In genomic region chr12:79121486-79121885, GRCh38 we compare ENCODE assay signal across 9 cellular contexts.
DNase-seq lines count a peak whose midpoint lies in the region; ATAC-seq and TF ChIP-seq lines count a peak whose summit lies in the region.
"Had no signal": no experiment of that assay in that cellular context is flagged by ENCODE, and none has a peak within 500 bp of the region (broad histone marks: within the 10 kb centered on the region; RNA-seq: fewer than 3 reads in every experiment).

No MANE protein-coding gene starts in this region.

- H3K27ac Mint-ChIP-seq in WTC11: no peak overlapping the region
- H3K27ac Mint-ChIP-seq in CD4-positive, alpha-beta memory T cell: no peak overlapping the region

- peaks cover 34% of the 10 kb centered on the region for H3K4me1 Mint-ChIP-seq in WTC11
- no peaks in the 10 kb centered on the region for H3K4me1 Mint-ChIP-seq in CD4-positive, alpha-beta memory T cell

- CTCF ChIA-PET in WTC11 (lab: Charles Lee): interaction anchor here (0.6 to 1.4 kb wide), 10 partner anchors 14 to 223 kb away, joined by 3 to 6 read pairs (median 4); no protein-coding TSS in a partner anchor
- CTCF ChIA-PET in CD4-positive, alpha-beta memory T cell (lab: Charles Lee; ENCODE audit: partially characterized antibody): no interaction called here

- H3K9me3 ChIP-seq in left ventricle myocardium inferior (replicated peaks): no peaks in the 10 kb centered on the region
- H3K9me3 ChIP-seq in heart right ventricle: no peaks in the 10 kb centered on the region
- H3K9me3 ChIP-seq in CD4-positive, alpha-beta memory T cell (ENCODE audit: control insufficient read depth in 1 of 2, low read length in 2 of 2): no peaks in the 10 kb centered on the region

- no peaks in the 10 kb centered on the region for H3K9me3 Mint-ChIP-seq in WTC11
- peaks cover 0 to 12% (median 8%) of the 10 kb centered on the region in 8 donors for H3K9me3 Mint-ChIP-seq in CD4-positive, alpha-beta memory T cell

- no peak for ATAC-seq in heart right ventricle
- ATAC-seq in HG03064 (IDR thresholded peaks at IDR 0.05; ENCODE audit: low read depth, unreplicated experiment): peak; percentile 59
- ATAC-seq in WTC11: peak; percentile 38

- no peak overlapping the region for H3K4me3 Mint-ChIP-seq in WTC11
- no peak overlapping the region for H3K4me3 Mint-ChIP-seq in CD4-positive, alpha-beta memory T cell

- intact Hi-C loops in left ventricle myocardium inferior (cut with micrococcal nuclease) (no loop called here), heart right ventricle (cut with DNase I) (no loop called here)
- intact Hi-C loops in CD4-positive, alpha-beta memory T cell (cut with micrococcal nuclease): no loop called here

- H3K4me3 ChIP-seq in left ventricle myocardium inferior (no peak overlapping the region), heart right ventricle (no peak overlapping the region)
- H3K4me3 ChIP-seq in CD4-positive, alpha-beta memory T cell (ENCODE audit: low read length in 2 of 2): no peak overlapping the region

- WGBS in heart right ventricle, 2 donors: 81 to 84% methylated on average over 3 of the region's 3 CpGs

- TF ChIP-seq CTCF in left ventricle myocardium inferior (IDR thresholded peaks at IDR 0.05; ENCODE audit: borderline replicate concordance): peak; percentile 16
- TF ChIP-seq CTCF in heart right ventricle (IDR thresholded peaks at IDR 0.05): peak in 4 of 9 donors; percentile 6 to 29 (median 18)
- TF ChIP-seq CTCF in WTC11 (IDR thresholded peaks at IDR 0.05): peak; percentile 51

- no peaks in the 10 kb centered on the region for H3K36me3 ChIP-seq in left ventricle myocardium inferior
- H3K36me3 ChIP-seq in heart right ventricle: no peaks in the 10 kb centered on the region
- no peaks in the 10 kb centered on the region for H3K36me3 ChIP-seq in CD4-positive, alpha-beta memory T cell (ENCODE audit: insufficient read depth, low read length)

- H3K27me3 Mint-ChIP-seq in WTC11 (ENCODE audit: low read depth): no peaks in the 10 kb centered on the region
- no peaks in the 10 kb centered on the region for H3K27me3 Mint-ChIP-seq in CD4-positive, alpha-beta memory T cell

- no peak for DNase-seq in left ventricle myocardium inferior
- no peak for DNase-seq in heart right ventricle
- DNase-seq in WTC11 (ENCODE audit: low spot score): peak; percentile 29
- no peak for DNase-seq in GM19238 (ENCODE audit: insufficient read length, low spot score)
- no peak for DNase-seq in CD4-positive, alpha-beta memory T cell
- DNase-seq in kidney glomerular epithelial cell (lab: John Stamatoyannopoulos, UW): no peak
- DNase-seq in Ammon's horn (ENCODE audit: low spot score): no peak
- DNase-seq: stimulated activated CD8-positive, alpha-beta memory T cell treated with anti-CD3 and anti-CD28 coated beads, Interleukin-4, amount 100 ng/mL, for 48 hours had no signal

- H3K27ac ChIP-seq in left ventricle myocardium inferior (replicated peaks): no peak overlapping the region
- no peak overlapping the region for H3K27ac ChIP-seq in heart right ventricle
- no peak overlapping the region for H3K27ac ChIP-seq in CD4-positive, alpha-beta memory T cell (ENCODE audit: low read depth, low read length)

- H3K4me1 ChIP-seq in left ventricle myocardium inferior: no peaks in the 10 kb centered on the region
- no peaks in the 10 kb centered on the region for H3K4me1 ChIP-seq in heart right ventricle
- H3K4me1 ChIP-seq in CD4-positive, alpha-beta memory T cell (ENCODE audit: insufficient read depth, low read length): no peaks in the 10 kb centered on the region

- no peaks in the 10 kb centered on the region for H3K36me3 Mint-ChIP-seq in WTC11
- no peaks in the 10 kb centered on the region for H3K36me3 Mint-ChIP-seq in CD4-positive, alpha-beta memory T cell

- no peaks in the 10 kb centered on the region for H3K27me3 ChIP-seq in left ventricle myocardium inferior (ENCODE audit: low read depth)
- H3K27me3 ChIP-seq in heart right ventricle: peaks cover 0 to 2% (median 0%) of the 10 kb centered on the region in 7 donors
- no peaks in the 10 kb centered on the region for H3K27me3 ChIP-seq in CD4-positive, alpha-beta memory T cell (ENCODE audit: insufficient read depth, low read length)

- POLR2A ChIA-PET in WTC11 (lab: Charles Lee): no interaction called here
- POLR2A ChIA-PET in CD4-positive, alpha-beta memory T cell (lab: Charles Lee; ENCODE audit: partially characterized antibody): no interaction called here

TF ChIP-seq in WTC11, 78 proteins besides CTCF, POLR2A, EP300 and RAD21 (continues in another document):
- TF ChIP-seq JUN (CRISPR knock-in tag; IDR thresholded peaks at IDR 0.05) (no peak), NFATC4 (CRISPR knock-in tag; IDR thresholded peaks at IDR 0.05) (no peak), ARID4B (CRISPR knock-in tag; IDR thresholded peaks at IDR 0.05; ENCODE audit: borderline replicate concordance) (no peak), TEAD1 (CRISPR knock-in tag; IDR thresholded peaks at IDR 0.05) (no peak), USF2 (CRISPR knock-in tag; IDR thresholded peaks at IDR 0.05) (no peak), CREB1 (CRISPR knock-in tag; IDR thresholded peaks at IDR 0.05) (no peak), ESRRA (CRISPR knock-in tag; IDR thresholded peaks at IDR 0.05; ENCODE audit: borderline replicate concordance) (no peak), ZNF425 (CRISPR knock-in tag; conservative IDR thresholded peaks at IDR 0.05) (no peak), ZNF121 (CRISPR knock-in tag; IDR thresholded peaks at IDR 0.05) (no peak), IRF1 (CRISPR knock-in tag; IDR thresholded peaks at IDR 0.05) (no peak)

Comparison
In these comparisons a context has a peak if more than half of its experiments do, and no peak if none do; other contexts are left out.
1. ATAC-seq: peak in HG03064 (single experiment) and WTC11 (single experiment); none in heart right ventricle (0 of 8).